Comparison of ENCODE assay signal across 16 cellular contexts in genomic region chr1:167770127-167770526, GRCh38. TPM values are rescaled to one million over a fixed set of nuclear protein-coding genes. Genes with fewer than 3 reads are reported as not detected.
DNase-seq lines count a peak whose midpoint lies in the region; TF ChIP-seq lines count a peak whose summit lies in the region.
"Had no signal": no experiment of that assay in that cellular context is flagged by ENCODE, and none has a peak within 500 bp of the region (broad histone marks: within the 10 kb centered on the region; RNA-seq: fewer than 3 reads in every experiment).

No MANE protein-coding gene starts in this region.

- BruUV-seq in Caco-2 (replicated peaks; lab: Mats Ljungman, UMichigan): no TSS peak

- in situ Hi-C loops in GM13977 (cut with MboI; ENCODE audit: low pct_unique_long_range_greater_than_20kb, low sequenced_read_pairs, unreplicated experiment): no loop called here

- H3K36me3 Mint-ChIP-seq in Caco-2 (ENCODE audit: insufficient read depth, unreplicated experiment): peaks cover 96% of the 10 kb centered on the region
- peaks cover 72% of the 10 kb centered on the region for H3K36me3 Mint-ChIP-seq in activated T-cell treated with anti-CD3 and anti-CD28 coated beads, Interleukin-2, amount 50 U/mL, for 24 hours (ENCODE audit: low read depth)

- H3K9me3 Mint-ChIP-seq in Caco-2 (ENCODE audit: unreplicated experiment): no peaks in the 10 kb centered on the region
- H3K9me3 Mint-ChIP-seq in activated T-cell treated with anti-CD3 and anti-CD28 coated beads, Interleukin-2, amount 50 U/mL, for 24 hours: no peaks in the 10 kb centered on the region
- H3K9me3 Mint-ChIP-seq: CD4-positive, alpha-beta T cell had no signal

- CTCF ChIA-PET in Caco-2 (lab: Charles Lee): interaction anchor here (0.5 to 0.6 kb wide), 2 partner anchors 37 to 54 kb away, joined by 3 to 5 read pairs; no protein-coding TSS in a partner anchor

- H3K27me3 Mint-ChIP-seq in Caco-2 (ENCODE audit: insufficient read depth, unreplicated experiment): no peaks in the 10 kb centered on the region
- no peaks in the 10 kb centered on the region for H3K27me3 Mint-ChIP-seq in activated T-cell treated with anti-CD3 and anti-CD28 coated beads, Interleukin-2, amount 50 U/mL, for 24 hours
- H3K27me3 Mint-ChIP-seq: B cell; CD4-positive, alpha-beta T cell had no signal

- H3K27me3 ChIP-seq in Caco-2 (replicated peaks; ENCODE audit: control insufficient read depth, insufficient read depth, low read length): no peaks in the 10 kb centered on the region

- intact Hi-C loops in Caco-2 (cut with micrococcal nuclease; ENCODE audit: unreplicated experiment): no loop called here

- POLR2A ChIA-PET in Caco-2 (lab: Charles Lee): no interaction called here

- DNase-seq in Caco-2 (no peak), NCI-H146 (lab: John Stamatoyannopoulos, UW) (peak; percentile 82), NCI-H748 (lab: John Stamatoyannopoulos, UW; ENCODE audit: unreplicated experiment) (peak; percentile 79), iPS-NIHi11 (ENCODE audit: low spot score) (peak; percentile 29), GM13977 (ENCODE audit: low spot score) (no peak)
- DNase-seq in activated CD4-positive, alpha-beta T cell treated with anti-CD3 and anti-CD28 coated beads for 4 hours: no peak
- no peak for DNase-seq in activated T-cell treated with anti-CD3 and anti-CD28 coated beads, Interleukin-2, amount 50 U/mL, for 24 hours
- DNase-seq: ACHN; CD4-positive, alpha-beta T cell; MM.1S; NCI-H2171; NCI-H510A; OCI-M1; RPMI8226; SW 1271 had no signal

- H3K4me1 ChIP-seq in Caco-2: peaks cover 14% of the 10 kb centered on the region; the same call in 1 of the 2 replicates

- peaks cover 35% of the 10 kb centered on the region for H3K4me1 Mint-ChIP-seq in Caco-2 (ENCODE audit: low read depth, unreplicated experiment)
- peaks cover 2% of the 10 kb centered on the region for H3K4me1 Mint-ChIP-seq in activated T-cell treated with anti-CD3 and anti-CD28 coated beads, Interleukin-2, amount 50 U/mL, for 24 hours (ENCODE audit: low read depth)

- H3K27ac Mint-ChIP-seq in Caco-2 (ENCODE audit: unreplicated experiment): peak overlapping the region; percentile 36
- no peak overlapping the region for H3K27ac Mint-ChIP-seq in activated T-cell treated with anti-CD3 and anti-CD28 coated beads, Interleukin-2, amount 50 U/mL, for 24 hours
- H3K27ac Mint-ChIP-seq: B cell; CD4-positive, alpha-beta T cell had no signal

- H3K36me3 ChIP-seq in Caco-2 (ENCODE audit: control insufficient read depth, insufficient read depth, low read length): peaks cover 5% of the 10 kb centered on the region

- TF ChIP-seq CTCF in Caco-2 (IDR thresholded peaks at IDR 0.05; ENCODE audit: insufficient read depth in 1 of 2, low read depth in 1 of 2, low read length in 1 of 2, severe bottlenecking in 1 of 2, unreplicated experiment in 1 of 2): no peak
- no peak for TF ChIP-seq CTCF in GM13977 (IDR thresholded peaks at IDR 0.05; ENCODE audit: extremely low read depth, insufficient read depth, missing control alignments)

- H3K4me3 Mint-ChIP-seq in Caco-2 (ENCODE audit: unreplicated experiment): no peak overlapping the region
- no peak overlapping the region for H3K4me3 Mint-ChIP-seq in activated T-cell treated with anti-CD3 and anti-CD28 coated beads, Interleukin-2, amount 50 U/mL, for 24 hours
- H3K4me3 Mint-ChIP-seq: B cell; CD4-positive, alpha-beta T cell had no signal

- H3K4me3 ChIP-seq in Caco-2 (ENCODE audit: low read depth, low read length): no peak overlapping the region

- H3K9me3 ChIP-seq in Caco-2: no peaks in the 10 kb centered on the region

RNA-seq across cellular contexts. Expression of gene MPZL1, which starts 48.3 kb away (rescaled TPM):
- total RNA-seq in Caco-2 (2022): 273 and 280 TPM in 2 replicates

Comparison
In these comparisons a context has a peak if more than half of its experiments do, and no peak if none do; other contexts are left out.
1. DNase-seq: peak in NCI-H146 (single experiment), NCI-H748 (single experiment) and iPS-NIHi11 (single experiment); none in Caco-2 (0 of 2), activated CD4-positive, alpha-beta T cell treated with anti-CD3 and anti-CD28 coated beads for 4 hours (0 of 2), activated T-cell treated with anti-CD3 and anti-CD28 coated beads, Interleukin-2, amount 50 U/mL, for 24 hours (single experiment) and GM13977 (single experiment).